Comparison of ENCODE assay signal across 37 cellular contexts in genomic region chr11:67666676-67667489, GRCh38. TPM values are rescaled to one million over a fixed set of nuclear protein-coding genes. Genes with fewer than 3 reads are reported as not detected.
A peak's percentile ranks its signal among the peaks of the same experiment; 100 is the strongest.
DNase-seq lines count a peak whose midpoint lies in the region; ATAC-seq, FAIRE-seq and TF ChIP-seq lines count a peak whose summit lies in the region.
"Had no signal": no experiment of that assay in that cellular context is flagged by ENCODE, and none has a peak within 500 bp of the region (broad histone marks: within the 10 kb centered on the region; RNA-seq: fewer than 3 reads in every experiment).

No MANE protein-coding gene starts in this region.

- TF ChIP-seq EP300 in GM12878 (IDR thresholded peaks at IDR 0.05; ENCODE audit: borderline replicate concordance in 1 of 2, control insufficient read depth in 1 of 2, low read depth in 2 of 2, low read length in 2 of 2), result no peak

- peak; percentile 60 for FAIRE-seq in HTR-8/SVneo (lab: Jason Lieb, UNC)
- no peak for FAIRE-seq in GM12878 (lab: Jason Lieb, UNC)
- FAIRE-seq: bronchial epithelial cell, endothelial cell of umbilical vein, frontal cortex, G401.6, GM18507, urothelium cell line had no signal

- peaks cover 9% of the 10 kb centered on the region; the same call in 1 of the 2 replicates for H3K4me1 ChIP-seq in GM12878 (ENCODE audit: control insufficient read depth, insufficient read depth, low read length)
- no peaks in the 10 kb centered on the region for H3K4me1 ChIP-seq in testis

- intact Hi-C loops in activated CD4-positive, alpha-beta memory T cell treated with anti-CD3 and anti-CD28 coated beads for 36 hours (cut with micrococcal nuclease), result no loop called here
- intact Hi-C loops in GM12878 (cut with micrococcal nuclease; ENCODE audit: unreplicated experiment) (no loop called here), testis (cut with DNase I; ENCODE audit: low total_unique reads) (no loop called here)

- no peaks in the 10 kb centered on the region; the same call in 2 of the 3 replicates for H3K9me3 ChIP-seq in GM12878 (replicated peaks; ENCODE audit: control insufficient read depth, insufficient read depth, low read length)
- H3K9me3 ChIP-seq in testis, result no peaks in the 10 kb centered on the region

- H3K4me3 Mint-ChIP-seq in activated CD4-positive, alpha-beta memory T cell treated with anti-CD3 and anti-CD28 coated beads, Interleukin-2, amount 10 ng/mL, durations not matched to agents 7 days and 5 days, result no peak overlapping the region
- no peak overlapping the region for H3K4me3 Mint-ChIP-seq in activated CD4-positive, alpha-beta memory T cell treated with anti-CD3 and anti-CD28 coated beads for 36 hours
- H3K4me3 Mint-ChIP-seq: activated CD4-positive, alpha-beta T cell treated with anti-CD3 and anti-CD28 coated beads for 36 hours; activated naive CD8-positive, alpha-beta T cell treated with anti-CD3 and anti-CD28 coated beads for 36 hours; CD8-positive, alpha-beta T cell; natural killer cell treated with Interleukin-12 subunit alpha and Interleukin-12 subunit beta and Interleukin-15 and Interleukin-18, amount 100 ng/mL, for 72 hours; T-helper 2 cell treated with Interferon-gamma antibody and Interleukin-4, amounts not matched to agents 5 μg/mL and 100 μg/mL, for 36 hours had no signal

- POLR2A ChIA-PET in activated CD4-positive, alpha-beta memory T cell treated with anti-CD3 and anti-CD28 coated beads, Interleukin-2, amount 10 ng/mL, durations not matched to agents 7 days and 5 days (lab: Charles Lee), result no interaction called here
- POLR2A ChIA-PET in activated CD4-positive, alpha-beta memory T cell treated with anti-CD3 and anti-CD28 coated beads for 36 hours (lab: Charles Lee), result no interaction called here
- POLR2A ChIA-PET in GM12878 (lab: Charles Lee), result no interaction called here

- peaks cover 4% of the 10 kb centered on the region for H3K27me3 Mint-ChIP-seq in activated CD4-positive, alpha-beta memory T cell treated with anti-CD3 and anti-CD28 coated beads, Interleukin-2, amount 10 ng/mL, durations not matched to agents 7 days and 5 days
- H3K27me3 Mint-ChIP-seq in activated CD4-positive, alpha-beta memory T cell treated with anti-CD3 and anti-CD28 coated beads for 36 hours, result no peaks in the 10 kb centered on the region
- H3K27me3 Mint-ChIP-seq: activated CD4-positive, alpha-beta T cell treated with anti-CD3 and anti-CD28 coated beads for 36 hours; activated naive CD8-positive, alpha-beta T cell treated with anti-CD3 and anti-CD28 coated beads for 36 hours; natural killer cell treated with Interleukin-12 subunit alpha and Interleukin-12 subunit beta and Interleukin-15 and Interleukin-18, amount 100 ng/mL, for 72 hours had no signal

- no peak overlapping the region for H3K27ac Mint-ChIP-seq in activated CD4-positive, alpha-beta memory T cell treated with anti-CD3 and anti-CD28 coated beads, Interleukin-2, amount 10 ng/mL, durations not matched to agents 7 days and 5 days
- H3K27ac Mint-ChIP-seq in activated CD4-positive, alpha-beta memory T cell treated with anti-CD3 and anti-CD28 coated beads for 36 hours, result no peak overlapping the region
- H3K27ac Mint-ChIP-seq: activated CD4-positive, alpha-beta T cell treated with anti-CD3 and anti-CD28 coated beads for 36 hours; activated naive CD8-positive, alpha-beta T cell treated with anti-CD3 and anti-CD28 coated beads for 36 hours; CD8-positive, alpha-beta T cell; natural killer cell treated with Interleukin-12 subunit alpha and Interleukin-12 subunit beta and Interleukin-15 and Interleukin-18, amount 100 ng/mL, for 72 hours; T-helper 2 cell treated with Interferon-gamma antibody and Interleukin-4, amounts not matched to agents 5 μg/mL and 100 μg/mL, for 36 hours had no signal

- H3K79me2 ChIP-seq in GM12878 (ENCODE audit: control insufficient read depth, insufficient read depth, low read length), result no peaks in the 10 kb centered on the region
- H3K79me2 ChIP-seq: hepatocyte had no signal

- ATAC-seq in GM12878 (peak; percentile 25; the same call in 2 of the 3 replicates), HG02938 (IDR thresholded peaks at IDR 0.05; ENCODE audit: unreplicated experiment) (no peak), HG03025 (IDR thresholded peaks at IDR 0.05; ENCODE audit: low FRiP score, unreplicated experiment) (no peak)
- ATAC-seq: activated CD4-positive, alpha-beta T cell treated with anti-CD3 and anti-CD28 coated beads for 36 hours; CD8-positive, alpha-beta T cell had no signal

- no peak for TF ChIP-seq RAD21 in GM12878 (IDR thresholded peaks at IDR 0.05; ENCODE audit: insufficient read depth, low read depth, low read length)

- TF ChIP-seq POLR2A in GM12878 (IDR thresholded peaks at IDR 0.05; ENCODE audit: low read depth, low read length) (no peak), testis (IDR thresholded peaks at IDR 0.05) (no peak)

- no peak for TF ChIP-seq CTCF in GM12878 (IDR thresholded peaks at IDR 0.05 in 2 of 3, conservative IDR thresholded peaks at IDR 0.05 in 1 of 3; ENCODE audit: control insufficient read depth in 2 of 3, extremely low read depth in 1 of 3, insufficient read depth in 1 of 3, low read depth in 3 of 3, low read length in 3 of 3)
- TF ChIP-seq CTCF in testis (IDR thresholded peaks at IDR 0.05), result no peak

- SMC1A ChIA-PET in GM12878 (lab: Charles Lee; ENCODE audit: uncharacterized antibody, unreplicated experiment), result interaction anchor here (0.6 to 1.1 kb wide), 2 partner anchors 24 to 34 kb away, joined by 4 to 6 read pairs; no protein-coding TSS in a partner anchor

- no TSS peak for BruUV-seq in GM12878 (replicated peaks; lab: Mats Ljungman, UMichigan)

- CTCF ChIA-PET in activated CD4-positive, alpha-beta memory T cell treated with anti-CD3 and anti-CD28 coated beads, Interleukin-2, amount 10 ng/mL, durations not matched to agents 7 days and 5 days (lab: Charles Lee), result no interaction called here
- CTCF ChIA-PET in activated CD4-positive, alpha-beta memory T cell treated with anti-CD3 and anti-CD28 coated beads for 36 hours (lab: Charles Lee), result interaction anchor here (1.1 kb wide), 1 partner anchor 37 kb away, joined by 4 read pairs; the partner anchor contains the start of gene NUDT8
- CTCF ChIA-PET in GM12878 (lab: Yijun Ruan, JAX), result interaction anchor here (0.6 to 2.3 kb wide), 7 partner anchors 8 to 38 kb away, joined by 3 to 9 read pairs (median 5); partner anchors contain the start of genes ACY3 and NUDT8

- no peak overlapping the region for H2AFZ ChIP-seq in GM12878 (ENCODE audit: control insufficient read depth, low read depth, low read length)
- H2AFZ ChIP-seq: hepatocyte had no signal

- H3K27me3 ChIP-seq in GM12878 (replicated peaks in 1 of 2; ENCODE audit: control insufficient read depth in 2 of 2, insufficient read depth in 2 of 2, low read length in 1 of 2) (peaks cover 0 to 2% of the 10 kb centered on the region in 2 experiments; a peak in 2 of 4 replicates), testis (no peaks in the 10 kb centered on the region)
- H3K27me3 ChIP-seq: hepatocyte had no signal

- H4K20me1 ChIP-seq in GM12878 (ENCODE audit: control insufficient read depth, insufficient read depth), result no peaks in the 10 kb centered on the region

- no peak overlapping the region for H3K4me3 ChIP-seq in GM12878
- no peak overlapping the region for H3K4me3 ChIP-seq in testis
- H3K4me3 ChIP-seq: hepatocyte, lung had no signal

- H3K4me2 ChIP-seq in GM12878 (ENCODE audit: control insufficient read depth, insufficient read depth), result no peak overlapping the region
- H3K4me2 ChIP-seq: hepatocyte had no signal

- H3K36me3 ChIP-seq in GM12878 (ENCODE audit: control insufficient read depth in 2 of 2, insufficient read depth in 2 of 2, low read length in 1 of 2) (no peaks in the 10 kb centered on the region), testis (ENCODE audit: low read depth, missing control alignments) (no peaks in the 10 kb centered on the region)

- RAD21 ChIA-PET in GM12878 (lab: Charles Lee; ENCODE audit: unreplicated experiment), result interaction anchor here (1.2 kb wide), 1 partner anchor 18 kb away, joined by 3 read pairs; no protein-coding TSS in a partner anchor

- no peaks in the 10 kb centered on the region for H3K36me3 Mint-ChIP-seq in activated CD4-positive, alpha-beta memory T cell treated with anti-CD3 and anti-CD28 coated beads, Interleukin-2, amount 10 ng/mL, durations not matched to agents 7 days and 5 days (ENCODE audit: low read depth)
- H3K36me3 Mint-ChIP-seq in activated CD4-positive, alpha-beta memory T cell treated with anti-CD3 and anti-CD28 coated beads for 36 hours, result no peaks in the 10 kb centered on the region
- H3K36me3 Mint-ChIP-seq: activated naive CD8-positive, alpha-beta T cell treated with anti-CD3 and anti-CD28 coated beads for 36 hours; CD8-positive, alpha-beta T cell; natural killer cell treated with Interleukin-12 subunit alpha and Interleukin-12 subunit beta and Interleukin-15 and Interleukin-18, amount 100 ng/mL, for 72 hours had no signal

- H3K9ac ChIP-seq in GM12878 (ENCODE audit: control insufficient read depth, insufficient read depth, low read length), result no peak overlapping the region

- H3K4me1 Mint-ChIP-seq in activated CD4-positive, alpha-beta memory T cell treated with anti-CD3 and anti-CD28 coated beads, Interleukin-2, amount 10 ng/mL, durations not matched to agents 7 days and 5 days, result no peaks in the 10 kb centered on the region
- H3K4me1 Mint-ChIP-seq in activated CD4-positive, alpha-beta memory T cell treated with anti-CD3 and anti-CD28 coated beads for 36 hours (ENCODE audit: low read depth), result no peaks in the 10 kb centered on the region
- H3K4me1 Mint-ChIP-seq: activated CD4-positive, alpha-beta T cell treated with anti-CD3 and anti-CD28 coated beads for 36 hours; activated naive CD8-positive, alpha-beta T cell treated with anti-CD3 and anti-CD28 coated beads for 36 hours had no signal

- no peaks in the 10 kb centered on the region for H3K9me3 Mint-ChIP-seq in activated CD4-positive, alpha-beta memory T cell treated with anti-CD3 and anti-CD28 coated beads, Interleukin-2, amount 10 ng/mL, durations not matched to agents 7 days and 5 days
- H3K9me3 Mint-ChIP-seq in activated CD4-positive, alpha-beta memory T cell treated with anti-CD3 and anti-CD28 coated beads for 36 hours, result no peaks in the 10 kb centered on the region
- H3K9me3 Mint-ChIP-seq: activated naive CD8-positive, alpha-beta T cell treated with anti-CD3 and anti-CD28 coated beads for 36 hours; CD8-positive, alpha-beta T cell; natural killer cell treated with Interleukin-12 subunit alpha and Interleukin-12 subunit beta and Interleukin-15 and Interleukin-18, amount 100 ng/mL, for 72 hours; T-helper 2 cell treated with Interferon-gamma antibody and Interleukin-4, amounts not matched to agents 5 μg/mL and 100 μg/mL, for 36 hours had no signal

- 12% methylated on average over 20 of the region's 20 CpGs for WGBS in GM12878 (ENCODE audit: insufficient coverage, insufficient replicate concordance, low lambda C conversion rate, missing lambda C conversion rate)
- 73 to 82% methylated on average over 10 to 20 of the region's 20 CpGs for WGBS in testis, 2 donors

- in situ Hi-C loops in GM12878 (cut with MboI), result no loop called here

- DNase-seq in activated CD4-positive, alpha-beta memory T cell treated with anti-CD3 and anti-CD28 coated beads, Interleukin-2, amount 10 ng/mL, durations not matched to agents 7 days and 5 days, result peak; percentile 6
- DNase-seq in activated CD4-positive, alpha-beta memory T cell treated with anti-CD3 and anti-CD28 coated beads for 36 hours, result no peak
- DNase-seq in HTR-8/SVneo (ENCODE audit: insufficient read length, low spot score) (no peak), GM12878 (ENCODE audit: low read depth, low spot score) (no peak), testis (peak; percentile 7), NCI-H1092 (lab: John Stamatoyannopoulos, UW) (no peak)
- DNase-seq: activated CD4-positive, alpha-beta T cell treated with anti-CD3 and anti-CD28 coated beads for 36 hours; activated effector memory CD4-positive, alpha-beta T cell treated with anti-CD3 and anti-CD28 coated beads, Interleukin-2, amount 50 U/mL, for 16 hours; activated naive CD8-positive, alpha-beta T cell treated with anti-CD3 and anti-CD28 coated beads for 36 hours; AML-193; anterior cingulate cortex; kidney glomerular epithelial cell; NCI-H1436; NCI-H2081 treated with DMSO at 0.1 percent for 48 hours; NCI-H226; NCI-H69; SHP77; stimulated activated CD4-positive, alpha-beta T cell treated with anti-CD3 and anti-CD28 coated beads, Interleukin-15, amount 100 ng/mL, for 24 hours; stimulated activated CD4-positive, alpha-beta T cell treated with anti-CD3 and anti-CD28 coated beads, Interleukin-4, amount 100 ng/mL, for 4 hours had no signal

- H3K27ac ChIP-seq in GM12878 (ENCODE audit: control insufficient read depth, insufficient read depth) (no peak overlapping the region), testis (no peak overlapping the region)
- H3K27ac ChIP-seq: hepatocyte had no signal

RNA-seq across cellular contexts. Expression of gene ALDH3B2, which starts 7.5 kb away (rescaled TPM):
- not detected for total RNA-seq in activated CD4-positive, alpha-beta memory T cell treated with anti-CD3 and anti-CD28 coated beads, Interleukin-2, amount 10 ng/mL, durations not matched to agents 7 days and 5 days
- total RNA-seq in activated CD4-positive, alpha-beta memory T cell treated with anti-CD3 and anti-CD28 coated beads for 36 hours, result not detected
- not detected in 2 replicates for total RNA-seq in GM12878 (2013; cell fraction: nucleolus; rRNA removed)
- 0.16 and 0.17 TPM in 2 replicates for total RNA-seq in GM12878 (2014; rRNA removed)
- not detected in 2 replicates for total RNA-seq in GM12878 (2014; rRNA removed; fragmentation: Illumina TruSeq; extraction: Trizol)
- not detected in 2 replicates for total RNA-seq in GM12878 (2021)
- polyA plus RNA-seq in GM12878 (2011; ENCODE audit: low read depth), result not detected
- polyA plus RNA-seq in GM12878 (2011; rRNA removed), result not detected in 2 replicates
- polyA plus RNA-seq in GM12878 (2011; cell fraction: cytosol; rRNA removed), result not detected in 2 replicates
- polyA plus RNA-seq in GM12878 (2011; cell fraction: nucleus; rRNA removed), result not detected in 2 replicates
- not detected in 2 replicates for polyA plus RNA-seq in GM12878 (2012)
- polyA plus RNA-seq in GM12878 (2014; fragmentation: Illumina TruSeq; extraction: Trizol), result 0.09 TPM in 1 of 2 replicates, not detected in the other
- polyA plus RNA-seq in GM12878 (2014; fragmentation: Nextera tagmentation; extraction: Ambion mirVana), result not detected
- polyA plus RNA-seq in GM12878 (2014; rRNA removed), result not detected in 2 replicates
- polyA plus RNA-seq in GM12878 (2016; fragmentation: Nextera tagmentation; extraction: Ambion mirVana), result not detected
- not detected in 2 replicates for polyA minus RNA-seq in GM12878 (2011; rRNA and poly(A)+ RNA removed)
- polyA minus RNA-seq in GM12878 (2011; cell fraction: cytosol; rRNA and poly(A)+ RNA removed), result not detected in 2 replicates
- not detected in 2 replicates for polyA minus RNA-seq in GM12878 (2011; cell fraction: nucleus; rRNA and poly(A)+ RNA removed)
- total RNA-seq in testis, result under 1 TPM in 1 of 2 donors, not detected in 1; 0.19 TPM
- polyA plus RNA-seq in testis (ENCODE audit: insufficient read depth, low read depth, low replicate concordance), result not detected
- total RNA-seq: A172; activated CD4-positive, alpha-beta T cell treated with anti-CD3 and anti-CD28 coated beads for 36 hours; activated naive CD8-positive, alpha-beta T cell treated with anti-CD3 and anti-CD28 coated beads for 36 hours; CD8-positive, alpha-beta T cell; endothelial cell of umbilical vein; frontal cortex; H7; mononuclear cell; natural killer cell treated with Interleukin-12 subunit alpha and Interleukin-12 subunit beta and Interleukin-15 and Interleukin-18, amount 100 ng/mL, for 72 hours; osteocyte had no signal
- polyA plus RNA-seq: endothelial cell of umbilical vein had no signal

RNA-seq across cellular contexts. Expression of gene ACY3, which starts 16.4 kb away (rescaled TPM):
- total RNA-seq in activated CD4-positive, alpha-beta memory T cell treated with anti-CD3 and anti-CD28 coated beads, Interleukin-2, amount 10 ng/mL, durations not matched to agents 7 days and 5 days, result under 1 TPM; 0.18 to 0.25 TPM
- total RNA-seq in activated CD4-positive, alpha-beta memory T cell treated with anti-CD3 and anti-CD28 coated beads for 36 hours, result under 1 TPM; 0.29 to 0.33 TPM
- not detected in 2 replicates for total RNA-seq in GM12878 (2013; cell fraction: nucleolus; rRNA removed)
- total RNA-seq in GM12878 (2014; rRNA removed) (20.2 and 27.8 TPM in 2 replicates), GM12878 (2014; rRNA removed; fragmentation: Illumina TruSeq; extraction: Trizol) (12.2 and 12.8 TPM in 2 replicates), GM12878 (2021) (23.5 and 24.3 TPM in 2 replicates), testis (under 1 TPM in 1 of 2 donors, not detected in 1; 0.50 TPM)
- 1.5 TPM for polyA plus RNA-seq in GM12878 (2011; ENCODE audit: low read depth)
- polyA plus RNA-seq in GM12878 (2011; rRNA removed) (0.33 and 0.83 TPM in 2 replicates), GM12878 (2014; fragmentation: Illumina TruSeq; extraction: Trizol) (6.3 and 17.8 TPM in 2 replicates), GM12878 (2014; fragmentation: Nextera tagmentation; extraction: Ambion mirVana) (10 to 100 TPM; 13.1 to 14.4 TPM), GM12878 (2014; rRNA removed) (30.7 and 36.1 TPM in 2 replicates), GM12878 (2016; fragmentation: Nextera tagmentation; extraction: Ambion mirVana) (10 to 100 TPM; 16.8 to 22.4 TPM), testis (ENCODE audit: insufficient read depth, low read depth, low replicate concordance) (0.66 TPM)
- 1.3 and 1.8 TPM in 2 replicates for polyA plus RNA-seq in GM12878 (2011; cell fraction: cytosol; rRNA removed)
- polyA plus RNA-seq in GM12878 (2011; cell fraction: nucleus; rRNA removed), result 1.9 and 2.8 TPM in 2 replicates
- 3.7 and 6.2 TPM in 2 replicates for polyA plus RNA-seq in GM12878 (2012)
- polyA minus RNA-seq in GM12878 (2011; rRNA and poly(A)+ RNA removed), result 0.88 and 1.7 TPM in 2 replicates
- 1.3 TPM in 1 of 2 replicates, not detected in the other for polyA minus RNA-seq in GM12878 (2011; cell fraction: cytosol; rRNA and poly(A)+ RNA removed)
- 0.48 TPM in 1 of 2 replicates, not detected in the other for polyA minus RNA-seq in GM12878 (2011; cell fraction: nucleus; rRNA and poly(A)+ RNA removed)
- total RNA-seq: bronchial epithelial cell; CD8-positive, alpha-beta T cell; endothelial cell of umbilical vein; frontal cortex; H7; natural killer cell treated with Interleukin-12 subunit alpha and Interleukin-12 subunit beta and Interleukin-15 and Interleukin-18, amount 100 ng/mL, for 72 hours; osteocyte; temporal lobe had no signal
- polyA plus RNA-seq: endothelial cell of umbilical vein had no signal

RNA-seq across cellular contexts. Expression of gene TBX10, which starts 27.3 kb away (rescaled TPM):
- not detected for total RNA-seq in activated CD4-positive, alpha-beta memory T cell treated with anti-CD3 and anti-CD28 coated beads, Interleukin-2, amount 10 ng/mL, durations not matched to agents 7 days and 5 days
- not detected for total RNA-seq in activated CD4-positive, alpha-beta memory T cell treated with anti-CD3 and anti-CD28 coated beads for 36 hours
- 0.32 TPM in 1 of 2 replicates, not detected in the other for total RNA-seq in GM12878 (2013; cell fraction: nucleolus; rRNA removed)
- total RNA-seq in GM12878 (2014; rRNA removed), result 0.22 and 0.23 TPM in 2 replicates
- total RNA-seq in GM12878 (2014; rRNA removed; fragmentation: Illumina TruSeq; extraction: Trizol), result 0.18 TPM in 1 of 2 replicates, not detected in the other
- 0.16 and 0.26 TPM in 2 replicates for total RNA-seq in GM12878 (2021)
- not detected for polyA plus RNA-seq in GM12878 (2011; ENCODE audit: low read depth)
- not detected in 2 replicates for polyA plus RNA-seq in GM12878 (2011; rRNA removed)
- polyA plus RNA-seq in GM12878 (2011; cell fraction: cytosol; rRNA removed), result 0.07 and 0.13 TPM in 2 replicates
- 0.25 and 0.27 TPM in 2 replicates for polyA plus RNA-seq in GM12878 (2011; cell fraction: nucleus; rRNA removed)
- 0.08 TPM in 1 of 2 replicates, not detected in the other for polyA plus RNA-seq in GM12878 (2012)
- polyA plus RNA-seq in GM12878 (2014; fragmentation: Illumina TruSeq; extraction: Trizol), result 0.10 and 0.16 TPM in 2 replicates
- polyA plus RNA-seq in GM12878 (2014; fragmentation: Nextera tagmentation; extraction: Ambion mirVana), result not detected
- 0.15 and 0.44 TPM in 2 replicates for polyA plus RNA-seq in GM12878 (2014; rRNA removed)
- under 1 TPM in 1 of 2 experiments, not detected in 1; 0.17 TPM for polyA plus RNA-seq in GM12878 (2016; fragmentation: Nextera tagmentation; extraction: Ambion mirVana)
- not detected in 2 replicates for polyA minus RNA-seq in GM12878 (2011; rRNA and poly(A)+ RNA removed)
- not detected in 2 replicates for polyA minus RNA-seq in GM12878 (2011; cell fraction: cytosol; rRNA and poly(A)+ RNA removed)
- polyA minus RNA-seq in GM12878 (2011; cell fraction: nucleus; rRNA and poly(A)+ RNA removed), result not detected in 2 replicates
- under 1 TPM in 1 of 2 donors, not detected in 1; 0.50 TPM for total RNA-seq in testis
- not detected for polyA plus RNA-seq in testis (ENCODE audit: insufficient read depth, low read depth, low replicate concordance)
- total RNA-seq: A172; activated CD4-positive, alpha-beta T cell treated with anti-CD3 and anti-CD28 coated beads for 36 hours; activated naive CD8-positive, alpha-beta T cell treated with anti-CD3 and anti-CD28 coated beads for 36 hours; bronchial epithelial cell; CD8-positive, alpha-beta T cell; endothelial cell of umbilical vein; frontal cortex; H7; lung; mononuclear cell; natural killer cell treated with Interleukin-12 subunit alpha and Interleukin-12 subunit beta and Interleukin-15 and Interleukin-18, amount 100 ng/mL, for 72 hours; osteocyte; temporal lobe had no signal
- polyA plus RNA-seq: endothelial cell of umbilical vein, lung had no signal

RNA-seq across cellular contexts. Expression of gene NUDT8, which starts 37.1 kb away (rescaled TPM):
- total RNA-seq in activated CD4-positive, alpha-beta memory T cell treated with anti-CD3 and anti-CD28 coated beads, Interleukin-2, amount 10 ng/mL, durations not matched to agents 7 days and 5 days, result 10 to 100 TPM in 1 of 2 experiments, 1 to 10 TPM in 1; 9.3 to 10.8 TPM
- total RNA-seq in activated CD4-positive, alpha-beta memory T cell treated with anti-CD3 and anti-CD28 coated beads for 36 hours, result 10 to 100 TPM; 23.3 to 24.3 TPM
- 10.2 and 10.6 TPM in 2 replicates for total RNA-seq in GM12878 (2013; cell fraction: nucleolus; rRNA removed)
- total RNA-seq in GM12878 (2014; rRNA removed) (15.9 and 18.2 TPM in 2 replicates), GM12878 (2014; rRNA removed; fragmentation: Illumina TruSeq; extraction: Trizol) (3.3 and 4.8 TPM in 2 replicates), GM12878 (2021) (16.5 and 16.9 TPM in 2 replicates), testis (1 to 10 TPM; 6.2 to 7.0 TPM)
- 2.4 TPM for polyA plus RNA-seq in GM12878 (2011; ENCODE audit: low read depth)
- polyA plus RNA-seq in GM12878 (2011; rRNA removed) (1.6 and 3.7 TPM in 2 replicates), GM12878 (2014; fragmentation: Illumina TruSeq; extraction: Trizol) (0.30 and 2.9 TPM in 2 replicates), GM12878 (2014; fragmentation: Nextera tagmentation; extraction: Ambion mirVana) (1 to 10 TPM in 1 of 2 experiments, under 1 TPM in 1; 0.32 to 1.1 TPM), GM12878 (2014; rRNA removed) (14.9 and 18.8 TPM in 2 replicates), GM12878 (2016; fragmentation: Nextera tagmentation; extraction: Ambion mirVana) (10 to 100 TPM; 16.9 to 17.7 TPM), testis (ENCODE audit: insufficient read depth, low read depth, low replicate concordance) (4.0 TPM)
- polyA plus RNA-seq in GM12878 (2011; cell fraction: cytosol; rRNA removed), result 12.1 and 15.1 TPM in 2 replicates
- 27.4 and 32.4 TPM in 2 replicates for polyA plus RNA-seq in GM12878 (2011; cell fraction: nucleus; rRNA removed)
- 12.1 and 17.5 TPM in 2 replicates for polyA plus RNA-seq in GM12878 (2012)
- 2.5 and 5.0 TPM in 2 replicates for polyA minus RNA-seq in GM12878 (2011; rRNA and poly(A)+ RNA removed)
- polyA minus RNA-seq in GM12878 (2011; cell fraction: cytosol; rRNA and poly(A)+ RNA removed), result 6.7 and 6.8 TPM in 2 replicates
- 13.8 and 19.5 TPM in 2 replicates for polyA minus RNA-seq in GM12878 (2011; cell fraction: nucleus; rRNA and poly(A)+ RNA removed)

Comparison
In these comparisons a context has a peak if more than half of its experiments do, and no peak if none do; other contexts are left out.
1. DNase-seq: peak in activated CD4-positive, alpha-beta memory T cell treated with anti-CD3 and anti-CD28 coated beads, Interleukin-2, amount 10 ng/mL, durations not matched to agents 7 days and 5 days (single experiment) and testis (single experiment); none in activated CD4-positive, alpha-beta memory T cell treated with anti-CD3 and anti-CD28 coated beads for 36 hours (single experiment), HTR-8/SVneo (single experiment), GM12878 (single experiment) and NCI-H1092 (single experiment).